15 cellular contexts compared by ENCODE assay signal in genomic region chr3:119965692-119966091, GRCh38.
DNase-seq lines count a peak whose midpoint lies in the region; ATAC-seq and TF ChIP-seq lines count a peak whose summit lies in the region.
"Had no signal": no experiment of that assay in that cellular context is flagged by ENCODE, and none has a peak within 500 bp of the region (broad histone marks: within the 10 kb centered on the region; RNA-seq: fewer than 3 reads in every experiment).

No MANE protein-coding gene starts in this region.

- H3K9me3 Mint-ChIP-seq in mesothelial cell of epicardium (peaks cover 11% of the 10 kb centered on the region), GM23338 (no peaks in the 10 kb centered on the region)

- DNase-seq in LHCN-M2 (ENCODE audit: low read depth) (peak; percentile 2), amniotic epithelial cell (ENCODE audit: low read depth) (peak; percentile 11), mesothelial cell of epicardium (ENCODE audit: low spot score in 2 of 2, unreplicated experiment in 2 of 2) (no peak), GM23338 (ENCODE audit: low spot score) (no peak), foreskin melanocyte (no peak)
- DNase-seq: C1 segment of cervical spinal cord; Calu3; CD4-positive, alpha-beta T cell; DMS 273 treated with DMSO at 0.1 percent for 48 hours; GOT3 had no signal

- H3K4me3 ChIP-seq in GM23338: no peak overlapping the region
- H3K4me3 ChIP-seq: GM12878, HAP-1 had no signal

- H3K27me3 Mint-ChIP-seq in mesothelial cell of epicardium (ENCODE audit: low read depth): no peaks in the 10 kb centered on the region
- peaks cover 5% of the 10 kb centered on the region for H3K27me3 Mint-ChIP-seq in GM23338 (ENCODE audit: insufficient read depth, low read depth, poor library complexity)
- H3K27me3 Mint-ChIP-seq: B cell; CD4-positive, alpha-beta T cell had no signal

- no peaks in the 10 kb centered on the region for H3F3A ChIP-seq in GM23338 (replicated peaks; ENCODE audit: low read depth)

- no peak overlapping the region for H2AFZ ChIP-seq in GM23338

- H3K4me1 Mint-ChIP-seq in mesothelial cell of epicardium (peaks cover 15% of the 10 kb centered on the region), GM23338 (no peaks in the 10 kb centered on the region)

- H4K20me1 ChIP-seq in GM23338 (replicated peaks; ENCODE audit: insufficient read depth): no peaks in the 10 kb centered on the region

- no peaks in the 10 kb centered on the region for H3K9me2 ChIP-seq in GM23338 (ENCODE audit: insufficient read depth)

- H3K4me3 Mint-ChIP-seq in mesothelial cell of epicardium (no peak overlapping the region), GM23338 (no peak overlapping the region)
- H3K4me3 Mint-ChIP-seq: B cell; CD4-positive, alpha-beta T cell had no signal

- no peaks in the 10 kb centered on the region for H3K4me1 ChIP-seq in GM23338 (ENCODE audit: insufficient read depth)
- H3K4me1 ChIP-seq: HAP-1 had no signal

- ATAC-seq in HG03095 (IDR thresholded peaks at IDR 0.05; ENCODE audit: unreplicated experiment) (no peak), GM23338 (no peak), GM18502 (IDR thresholded peaks at IDR 0.05; ENCODE audit: poor library complexity, unreplicated experiment) (no peak)

- no peaks in the 10 kb centered on the region for H3K27me3 ChIP-seq in GM23338 (ENCODE audit: insufficient read depth)

- no peak overlapping the region for H3K4me2 ChIP-seq in GM23338

- H3K27ac Mint-ChIP-seq in mesothelial cell of epicardium: peak overlapping the region; percentile 18
- H3K27ac Mint-ChIP-seq in GM23338: no peak overlapping the region
- H3K27ac Mint-ChIP-seq: B cell; CD4-positive, alpha-beta T cell had no signal

- peaks cover 82% of the 10 kb centered on the region for H3K79me2 ChIP-seq in GM23338 (replicated peaks; ENCODE audit: insufficient read depth)

- TF ChIP-seq CTCF in mesothelial cell of epicardium (IDR thresholded peaks at IDR 0.05; ENCODE audit: unreplicated experiment): no peak
- TF ChIP-seq CTCF in GM23338 (conservative IDR thresholded peaks at IDR 0.05; ENCODE audit: low read depth in 2 of 2): no peak

- H3K36me3 Mint-ChIP-seq in mesothelial cell of epicardium: peaks cover 14% of the 10 kb centered on the region
- peaks cover 4% of the 10 kb centered on the region; the same call in 2 of the 3 replicates for H3K36me3 Mint-ChIP-seq in GM23338 (ENCODE audit: low read depth)

- H3K27ac ChIP-seq in GM23338 (ENCODE audit: low read depth): no peak overlapping the region

- no peaks in the 10 kb centered on the region for H3K36me3 ChIP-seq in GM23338 (ENCODE audit: insufficient read depth)
- H3K36me3 ChIP-seq: HAP-1 had no signal

TF ChIP-seq in GM23338, 12 proteins besides CTCF, POLR2A, EP300 and RAD21:
- TF ChIP-seq NANOG (IDR thresholded peaks at IDR 0.05; ENCODE audit: borderline replicate concordance) (no peak), EZH2phosphoT487 (IDR thresholded peaks at IDR 0.05; ENCODE audit: unreplicated experiment) (no peak), POLR2AphosphoS5 (IDR thresholded peaks at IDR 0.05; ENCODE audit: low read depth) (no peak), ETS1 (IDR thresholded peaks at IDR 0.05) (no peak), CREB1 (CRISPR knock-in tag; IDR thresholded peaks at IDR 0.05; ENCODE audit: low read depth) (no peak), ZNF114 (CRISPR knock-in tag; IDR thresholded peaks at IDR 0.05) (no peak), JUNB (IDR thresholded peaks at IDR 0.05; ENCODE audit: unreplicated experiment) (no peak), EZH2 (IDR thresholded peaks at IDR 0.05; ENCODE audit: low read depth, unreplicated experiment) (no peak), REST (IDR thresholded peaks at IDR 0.05; ENCODE audit: unreplicated experiment) (no peak), ZNF331 (CRISPR knock-in tag; IDR thresholded peaks at IDR 0.05; ENCODE audit: low read depth) (no peak), STAT1 (IDR thresholded peaks at IDR 0.05; ENCODE audit: unreplicated experiment) (no peak)
TF ChIP-seq in GM23338: peak in this region for 0.

Comparison
In these comparisons a context has a peak if more than half of its experiments do, and no peak if none do; other contexts are left out.
1. DNase-seq: peak in LHCN-M2 (single experiment) and amniotic epithelial cell (single experiment); none in mesothelial cell of epicardium (0 of 2), GM23338 (single experiment) and foreskin melanocyte (single experiment).